1 cellular context compared by ENCODE assay signal in the genomic region with DNA sequence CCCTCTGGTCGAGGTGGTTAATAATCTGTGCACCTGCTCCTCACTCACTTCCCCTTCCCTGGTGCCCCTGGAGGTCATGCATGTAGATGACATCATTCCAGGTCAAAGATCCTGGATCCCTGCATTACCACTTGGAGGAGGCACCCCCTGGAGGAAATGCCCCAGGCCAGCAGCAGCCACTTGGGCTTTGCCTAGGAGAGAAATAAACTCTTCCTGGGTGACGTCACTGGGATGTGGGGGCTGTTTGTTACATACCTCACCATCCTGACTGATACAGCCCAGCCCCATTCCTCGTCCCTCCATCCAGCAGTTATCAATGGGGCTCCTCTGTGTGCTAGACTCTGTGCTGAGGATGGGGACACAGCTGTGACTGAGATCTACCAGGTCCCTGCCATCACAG.
TF ChIP-seq lines count a peak whose summit lies in the region.

No MANE protein-coding gene starts in this region.

TF ChIP-seq in K562, 482 proteins besides CTCF, POLR2A, EP300 and RAD21:
- TF ChIP-seq, protein P1, sequence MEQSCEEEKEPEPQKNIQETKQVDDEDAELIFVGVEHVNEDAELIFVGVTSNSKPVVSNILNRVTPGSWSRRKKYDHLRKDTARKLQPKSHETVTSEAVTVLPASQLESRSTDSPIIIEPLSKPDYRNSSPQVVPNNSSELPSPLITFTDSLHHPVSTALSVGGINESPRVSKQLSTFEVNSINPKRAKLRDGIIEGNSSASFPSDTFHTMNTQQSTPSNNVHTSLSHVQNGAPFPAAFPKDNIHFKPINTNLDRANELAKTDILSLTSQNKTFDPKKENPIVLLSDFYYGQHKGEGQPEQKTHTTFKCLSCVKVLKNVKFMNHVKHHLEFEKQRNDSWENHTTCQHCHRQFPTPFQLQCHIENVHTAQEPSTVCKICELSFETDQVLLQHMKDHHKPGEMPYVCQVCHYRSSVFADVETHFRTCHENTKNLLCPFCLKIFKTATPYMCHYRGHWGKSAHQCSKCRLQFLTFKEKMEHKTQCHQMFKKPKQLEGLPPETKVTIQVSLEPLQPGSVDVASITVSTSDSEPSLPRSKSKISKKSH (CRISPR knock-in tag; IDR thresholded peaks at IDR 0.05), result no peak
- TF ChIP-seq, protein P2, sequence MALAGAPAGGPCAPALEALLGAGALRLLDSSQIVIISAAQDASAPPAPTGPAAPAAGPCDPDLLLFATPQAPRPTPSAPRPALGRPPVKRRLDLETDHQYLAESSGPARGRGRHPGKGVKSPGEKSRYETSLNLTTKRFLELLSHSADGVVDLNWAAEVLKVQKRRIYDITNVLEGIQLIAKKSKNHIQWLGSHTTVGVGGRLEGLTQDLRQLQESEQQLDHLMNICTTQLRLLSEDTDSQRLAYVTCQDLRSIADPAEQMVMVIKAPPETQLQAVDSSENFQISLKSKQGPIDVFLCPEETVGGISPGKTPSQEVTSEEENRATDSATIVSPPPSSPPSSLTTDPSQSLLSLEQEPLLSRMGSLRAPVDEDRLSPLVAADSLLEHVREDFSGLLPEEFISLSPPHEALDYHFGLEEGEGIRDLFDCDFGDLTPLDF (CRISPR knock-in tag; IDR thresholded peaks at IDR 0.05), result no peak
- TF ChIP-seq RBM25 (IDR thresholded peaks at IDR 0.05; ENCODE audit: low read depth, low read length, severe bottlenecking), result peak; percentile 32
- no peak for TF ChIP-seq SRSF3 (IDR thresholded peaks at IDR 0.05; ENCODE audit: insufficient read depth, low read length)
- TF ChIP-seq CHCHD3 (CRISPR knock-in tag; IDR thresholded peaks at IDR 0.05), result no peak
- no peak for TF ChIP-seq JUND (IDR thresholded peaks at IDR 0.05; ENCODE audit: borderline replicate concordance, low read depth, low read length)
- TF ChIP-seq JUND (tag; IDR thresholded peaks at IDR 0.05; ENCODE audit: borderline replicate concordance, low read depth, low read length), result peak; percentile 44; the same call in 1 of the 3 replicates
- no peak for TF ChIP-seq FIP1L1 (IDR thresholded peaks at IDR 0.05; ENCODE audit: low read depth, low read length, poor library complexity, severe bottlenecking)
- no peak for TF ChIP-seq ATF1 (CRISPR knock-in tag; IDR thresholded peaks at IDR 0.05)
- TF ChIP-seq ATF1 (tag; IDR thresholded peaks at IDR 0.05), result peak; percentile 52
- TF ChIP-seq CREM (IDR thresholded peaks at IDR 0.05; ENCODE audit: low read depth), result 0 out of 2 replicates have a peak, but pooled peaks have one; percentile 29
- no peak for TF ChIP-seq ILK (tag; IDR thresholded peaks at IDR 0.05; ENCODE audit: borderline replicate concordance, low read depth)
- peak; percentile 80 for TF ChIP-seq ATF7 (IDR thresholded peaks at IDR 0.05)
- no peak for TF ChIP-seq PML (IDR thresholded peaks at IDR 0.05; ENCODE audit: low read length)
- TF ChIP-seq, protein P3, sequence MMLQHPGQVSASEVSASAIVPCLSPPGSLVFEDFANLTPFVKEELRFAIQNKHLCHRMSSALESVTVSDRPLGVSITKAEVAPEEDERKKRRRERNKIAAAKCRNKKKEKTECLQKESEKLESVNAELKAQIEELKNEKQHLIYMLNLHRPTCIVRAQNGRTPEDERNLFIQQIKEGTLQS (IDR thresholded peaks at IDR 0.05), result peak; percentile 60
- TF ChIP-seq, protein P3 (CRISPR knock-in tag; conservative IDR thresholded peaks at IDR 0.05), result no peak
- TF ChIP-seq BCOR (IDR thresholded peaks at IDR 0.05), result peak; percentile 35; the same call in 1 of the 2 replicates
- TF ChIP-seq, protein P4, sequence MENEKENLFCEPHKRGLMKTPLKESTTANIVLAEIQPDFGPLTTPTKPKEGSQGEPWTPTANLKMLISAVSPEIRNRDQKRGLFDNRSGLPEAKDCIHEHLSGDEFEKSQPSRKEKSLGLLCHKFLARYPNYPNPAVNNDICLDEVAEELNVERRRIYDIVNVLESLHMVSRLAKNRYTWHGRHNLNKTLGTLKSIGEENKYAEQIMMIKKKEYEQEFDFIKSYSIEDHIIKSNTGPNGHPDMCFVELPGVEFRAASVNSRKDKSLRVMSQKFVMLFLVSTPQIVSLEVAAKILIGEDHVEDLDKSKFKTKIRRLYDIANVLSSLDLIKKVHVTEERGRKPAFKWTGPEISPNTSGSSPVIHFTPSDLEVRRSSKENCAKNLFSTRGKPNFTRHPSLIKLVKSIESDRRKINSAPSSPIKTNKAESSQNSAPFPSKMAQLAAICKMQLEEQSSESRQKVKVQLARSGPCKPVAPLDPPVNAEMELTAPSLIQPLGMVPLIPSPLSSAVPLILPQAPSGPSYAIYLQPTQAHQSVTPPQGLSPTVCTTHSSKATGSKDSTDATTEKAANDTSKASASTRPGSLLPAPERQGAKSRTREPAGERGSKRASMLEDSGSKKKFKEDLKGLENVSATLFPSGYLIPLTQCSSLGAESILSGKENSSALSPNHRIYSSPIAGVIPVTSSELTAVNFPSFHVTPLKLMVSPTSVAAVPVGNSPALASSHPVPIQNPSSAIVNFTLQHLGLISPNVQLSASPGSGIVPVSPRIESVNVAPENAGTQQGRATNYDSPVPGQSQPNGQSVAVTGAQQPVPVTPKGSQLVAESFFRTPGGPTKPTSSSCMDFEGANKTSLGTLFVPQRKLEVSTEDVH (IDR thresholded peaks at IDR 0.05; ENCODE audit: low read depth, partially characterized antibody), result no peak
- TF ChIP-seq NR2C2 (CRISPR knock-in tag; IDR thresholded peaks at IDR 0.05), result no peak
- TF ChIP-seq NR2C2 (tag; IDR thresholded peaks at IDR 0.05), result no peak
- no peak for TF ChIP-seq ZNF41 (CRISPR knock-in tag; conservative IDR thresholded peaks at IDR 0.05)
